Comparison of ENCODE assay signal across 10 cellular contexts in the genomic region with DNA sequence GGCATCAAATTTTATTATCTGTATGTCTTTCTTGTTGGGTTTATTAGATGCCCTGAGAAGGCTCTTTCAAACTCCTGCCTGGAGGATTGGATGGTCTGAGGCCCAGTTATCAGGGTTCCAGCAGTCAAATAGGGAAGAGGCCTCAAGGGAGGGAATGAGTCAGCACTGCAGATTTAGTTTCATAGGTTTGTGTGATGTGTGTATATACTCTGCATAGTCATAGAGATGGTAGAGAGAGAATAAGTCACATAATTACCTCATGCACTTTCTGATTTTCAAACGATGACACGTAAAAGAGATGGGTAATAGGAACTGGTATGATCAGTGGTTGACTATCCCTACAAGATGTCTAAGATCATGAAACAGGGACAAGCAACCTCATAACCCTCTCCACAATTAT.
DNase-seq lines count a peak whose midpoint lies in the region; ATAC-seq and TF ChIP-seq lines count a peak whose summit lies in the region.
"Had no signal": no experiment of that assay in that cellular context is flagged by ENCODE, and none has a peak within 500 bp of the region (broad histone marks: within the 10 kb centered on the region; RNA-seq: fewer than 3 reads in every experiment).

No MANE protein-coding gene starts in this region.

- H3K4me3 ChIP-seq in HEK293 (ENCODE audit: low read depth, low read length), result no peak overlapping the region
- H3K4me3 ChIP-seq in CD8-positive, alpha-beta memory T cell (ENCODE audit: low read length), result no peak overlapping the region
- H3K4me3 ChIP-seq: left lung had no signal

- POLR2A ChIA-PET in HEK293 (lab: Yijun Ruan, JAX), result no interaction called here
- POLR2A ChIA-PET in CD8-positive, alpha-beta memory T cell (lab: Charles Lee), result no interaction called here

- no peaks in the 10 kb centered on the region for H3K4me1 Mint-ChIP-seq in CD8-positive, alpha-beta memory T cell

- H3K4me3 Mint-ChIP-seq in CD8-positive, alpha-beta memory T cell, result no peak overlapping the region

- no peaks in the 10 kb centered on the region for H3K27me3 ChIP-seq in CD8-positive, alpha-beta memory T cell (ENCODE audit: insufficient read depth, low read length, poor library complexity, severe bottlenecking)
- H3K27me3 ChIP-seq: left lung had no signal

- no peak for TF ChIP-seq CTCF in HEK293 (tag by site-specific recombination; IDR thresholded peaks at IDR 0.05)

- no peaks in the 10 kb centered on the region for H3K9me3 ChIP-seq in HEK293 (ENCODE audit: control insufficient read depth, insufficient read depth, low read depth, low read length)
- no peaks in the 10 kb centered on the region for H3K9me3 ChIP-seq in CD8-positive, alpha-beta memory T cell (ENCODE audit: low read length)
- H3K9me3 ChIP-seq: left lung had no signal

- DNase-seq in activated CD4-positive, CD25-positive, alpha-beta regulatory T cell (lab: John Stamatoyannopoulos, UW), result no peak
- peak; percentile 82 for DNase-seq in LHCN-M2 (ENCODE audit: low read depth)
- peak; percentile 41 for DNase-seq in myocyte (ENCODE audit: low read depth)
- no peak for DNase-seq in NCI-H510A (lab: John Stamatoyannopoulos, UW)
- DNase-seq in NCI-H748 treated with DMSO at 0.1 percent for 48 hours (lab: John Stamatoyannopoulos, UW), result no peak
- no peak for DNase-seq in CD8-positive, alpha-beta memory T cell
- DNase-seq: left lung had no signal

- CTCF ChIA-PET in HEK293 (lab: Yijun Ruan, JAX), result interaction anchor here (1.2 kb wide), 1 partner anchor 9 kb away, joined by 3 read pairs; no protein-coding TSS in a partner anchor
- CTCF ChIA-PET in CD8-positive, alpha-beta memory T cell (lab: Charles Lee), result no interaction called here

- no peak overlapping the region for H3K27ac Mint-ChIP-seq in CD8-positive, alpha-beta memory T cell
- H3K27ac Mint-ChIP-seq: activated T-helper 2 cell treated with anti-CD3 and anti-CD28 coated beads, Interferon-gamma antibody, Interleukin-2, Interleukin-4, amounts not matched to agents 10 μg/mL and 5 μg/mL and 100 μg/mL, durations not matched to agents 14 hours and 24 hours and 36 hours had no signal

- H3K27ac ChIP-seq in HEK293 (ENCODE audit: extremely low read depth, low read depth, low read length), result no peak overlapping the region
- no peak overlapping the region for H3K27ac ChIP-seq in CD8-positive, alpha-beta memory T cell (ENCODE audit: low read depth, low read length)
- H3K27ac ChIP-seq: left lung had no signal

- peaks cover 10% of the 10 kb centered on the region; the same call in 1 of the 2 replicates for H3K4me1 ChIP-seq in HEK293 (ENCODE audit: control insufficient read depth, insufficient read depth, low read length)
- no peaks in the 10 kb centered on the region for H3K4me1 ChIP-seq in CD8-positive, alpha-beta memory T cell (ENCODE audit: insufficient read depth, low read length)
- H3K4me1 ChIP-seq: left lung had no signal

- peaks cover 0 to 3% (median 0%) of the 10 kb centered on the region in 3 donors for H3K36me3 Mint-ChIP-seq in CD8-positive, alpha-beta memory T cell

- ATAC-seq in activated CD4-positive, CD25-positive, alpha-beta regulatory T cell treated with anti-CD3 and anti-CD28 coated beads, Interleukin-2, amount 50 U/mL, for 24 hours, result peak; percentile 75 to 84
- ATAC-seq: left lung had no signal

- no peaks in the 10 kb centered on the region for H3K36me3 ChIP-seq in HEK293 (ENCODE audit: control insufficient read depth in 2 of 2, insufficient read depth in 1 of 2, low read length in 2 of 2)
- H3K36me3 ChIP-seq in CD8-positive, alpha-beta memory T cell (ENCODE audit: insufficient read depth, low read length), result no peaks in the 10 kb centered on the region
- H3K36me3 ChIP-seq: left lung had no signal

- peaks cover 0 to 2% of the 10 kb centered on the region in 2 donors for H3K27me3 Mint-ChIP-seq in CD8-positive, alpha-beta memory T cell

- H3K9me3 Mint-ChIP-seq in CD8-positive, alpha-beta memory T cell, result no peaks in the 10 kb centered on the region
- H3K9me3 Mint-ChIP-seq: activated T-helper 2 cell treated with anti-CD3 and anti-CD28 coated beads, Interferon-gamma antibody, Interleukin-2, Interleukin-4, amounts not matched to agents 10 μg/mL and 5 μg/mL and 100 μg/mL, durations not matched to agents 14 hours and 24 hours and 36 hours had no signal

TF ChIP-seq in HEK293, 187 proteins besides CTCF, POLR2A, EP300 and RAD21:
- no peak for TF ChIP-seq HOXA7 (CRISPR knock-in tag; IDR thresholded peaks at IDR 0.05; ENCODE audit: borderline replicate concordance)
- TF ChIP-seq, protein P1, sequence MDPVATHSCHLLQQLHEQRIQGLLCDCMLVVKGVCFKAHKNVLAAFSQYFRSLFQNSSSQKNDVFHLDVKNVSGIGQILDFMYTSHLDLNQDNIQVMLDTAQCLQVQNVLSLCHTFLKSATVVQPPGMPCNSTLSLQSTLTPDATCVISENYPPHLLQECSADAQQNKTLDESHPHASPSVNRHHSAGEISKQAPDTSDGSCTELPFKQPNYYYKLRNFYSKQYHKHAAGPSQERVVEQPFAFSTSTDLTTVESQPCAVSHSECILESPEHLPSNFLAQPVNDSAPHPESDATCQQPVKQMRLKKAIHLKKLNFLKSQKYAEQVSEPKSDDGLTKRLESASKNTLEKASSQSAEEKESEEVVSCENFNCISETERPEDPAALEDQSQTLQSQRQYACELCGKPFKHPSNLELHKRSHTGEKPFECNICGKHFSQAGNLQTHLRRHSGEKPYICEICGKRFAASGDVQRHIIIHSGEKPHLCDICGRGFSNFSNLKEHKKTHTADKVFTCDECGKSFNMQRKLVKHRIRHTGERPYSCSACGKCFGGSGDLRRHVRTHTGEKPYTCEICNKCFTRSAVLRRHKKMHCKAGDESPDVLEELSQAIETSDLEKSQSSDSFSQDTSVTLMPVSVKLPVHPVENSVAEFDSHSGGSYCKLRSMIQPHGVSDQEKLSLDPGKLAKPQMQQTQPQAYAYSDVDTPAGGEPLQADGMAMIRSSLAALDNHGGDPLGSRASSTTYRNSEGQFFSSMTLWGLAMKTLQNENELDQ (tag by site-specific recombination; IDR thresholded peaks at IDR 0.05; ENCODE audit: low read depth), result no peak
- TF ChIP-seq IKZF3 (tag by site-specific recombination; IDR thresholded peaks at IDR 0.05), result no peak
- no peak for TF ChIP-seq HOXD13 (CRISPR knock-in tag; IDR thresholded peaks at IDR 0.05; ENCODE audit: borderline replicate concordance)
- TF ChIP-seq, protein P2, sequence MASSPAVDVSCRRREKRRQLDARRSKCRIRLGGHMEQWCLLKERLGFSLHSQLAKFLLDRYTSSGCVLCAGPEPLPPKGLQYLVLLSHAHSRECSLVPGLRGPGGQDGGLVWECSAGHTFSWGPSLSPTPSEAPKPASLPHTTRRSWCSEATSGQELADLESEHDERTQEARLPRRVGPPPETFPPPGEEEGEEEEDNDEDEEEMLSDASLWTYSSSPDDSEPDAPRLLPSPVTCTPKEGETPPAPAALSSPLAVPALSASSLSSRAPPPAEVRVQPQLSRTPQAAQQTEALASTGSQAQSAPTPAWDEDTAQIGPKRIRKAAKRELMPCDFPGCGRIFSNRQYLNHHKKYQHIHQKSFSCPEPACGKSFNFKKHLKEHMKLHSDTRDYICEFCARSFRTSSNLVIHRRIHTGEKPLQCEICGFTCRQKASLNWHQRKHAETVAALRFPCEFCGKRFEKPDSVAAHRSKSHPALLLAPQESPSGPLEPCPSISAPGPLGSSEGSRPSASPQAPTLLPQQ (tag by site-specific recombination; IDR thresholded peaks at IDR 0.05), result no peak
- 0 out of 2 replicates have a peak, but pooled peaks have one; percentile 19 for TF ChIP-seq ZNF629 (tag by site-specific recombination; IDR thresholded peaks at IDR 0.05)
- peak; percentile 69 for TF ChIP-seq ZBTB21 (tag by site-specific recombination; IDR thresholded peaks at IDR 0.05)
- TF ChIP-seq, protein P3, sequence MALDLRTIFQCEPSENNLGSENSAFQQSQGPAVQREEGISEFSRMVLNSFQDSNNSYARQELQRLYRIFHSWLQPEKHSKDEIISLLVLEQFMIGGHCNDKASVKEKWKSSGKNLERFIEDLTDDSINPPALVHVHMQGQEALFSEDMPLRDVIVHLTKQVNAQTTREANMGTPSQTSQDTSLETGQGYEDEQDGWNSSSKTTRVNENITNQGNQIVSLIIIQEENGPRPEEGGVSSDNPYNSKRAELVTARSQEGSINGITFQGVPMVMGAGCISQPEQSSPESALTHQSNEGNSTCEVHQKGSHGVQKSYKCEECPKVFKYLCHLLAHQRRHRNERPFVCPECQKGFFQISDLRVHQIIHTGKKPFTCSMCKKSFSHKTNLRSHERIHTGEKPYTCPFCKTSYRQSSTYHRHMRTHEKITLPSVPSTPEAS (tag by site-specific recombination; IDR thresholded peaks at IDR 0.05), result no peak
- no peak for TF ChIP-seq ZBTB1 (tag by site-specific recombination; IDR thresholded peaks at IDR 0.05)
- no peak for TF ChIP-seq YY1 (tag by site-specific recombination; IDR thresholded peaks at IDR 0.05)
- no peak; the same call in 1 of the 2 replicates for TF ChIP-seq ZNF335 (tag by site-specific recombination; conservative IDR thresholded peaks at IDR 0.05)
- no peak for TF ChIP-seq ZNF292 (tag by site-specific recombination; IDR thresholded peaks at IDR 0.05; ENCODE audit: borderline replicate concordance, low read depth)

Comparison
In these comparisons a context has a peak if more than half of its experiments do, and no peak if none do; other contexts are left out.
1. DNase-seq: peak in LHCN-M2 (single experiment) and myocyte (single experiment); none in activated CD4-positive, CD25-positive, alpha-beta regulatory T cell (0 of 4), NCI-H510A (single experiment), NCI-H748 treated with DMSO at 0.1 percent for 48 hours (single experiment) and CD8-positive, alpha-beta memory T cell (0 of 5).